ENCODE assay signal across 8 cellular contexts in genomic region chr1:221712776-221713431, GRCh38. TPM values are rescaled to one million over a fixed set of nuclear protein-coding genes. Genes with fewer than 3 reads are reported as not detected.
A peak's percentile ranks its signal among the peaks of the same experiment; 100 is the strongest.
DNase-seq lines count a peak whose midpoint lies in the region; ATAC-seq and TF ChIP-seq lines count a peak whose summit lies in the region.

No MANE protein-coding gene starts in this region.

- TF ChIP-seq CTCF in right lobe of liver (IDR thresholded peaks at IDR 0.05) = no peak

- no peaks in the 10 kb centered on the region for H3K27me3 ChIP-seq in BLaER1 treated with 17β-estradiol and CSF1 and Interleukin-3, amounts not matched to agents 10 nM and 100 nM
- no peaks in the 10 kb centered on the region for H3K27me3 ChIP-seq in right lobe of liver

- H3K27ac ChIP-seq in BLaER1 treated with 17β-estradiol and CSF1 and Interleukin-3, amounts not matched to agents 10 nM and 100 nM = peak overlapping the region; percentile 56 to 96 (median 88)
- H3K27ac ChIP-seq in right lobe of liver = peak overlapping the region in 2 of 3 donors; percentile 94 to 97

- H3K4me1 Mint-ChIP-seq in stimulated activated naive CD8-positive, alpha-beta T cell treated with anti-CD3 and anti-CD28 coated beads, Interleukin-15, Interleukin-2, amounts not matched to agents 100 ng/mL and 50 ng/mL, for 24 hours (ENCODE audit: low read depth) = peaks cover 90% of the 10 kb centered on the region

- peak overlapping the region in 10 of 11 experiments; percentile 3 to 73 (median 66); a peak in 18 of 22 replicates for H3K9ac ChIP-seq in BLaER1 treated with 17β-estradiol and CSF1 and Interleukin-3, amounts not matched to agents 10 nM and 100 nM

- peak overlapping the region in 6 of 10 experiments; percentile 2 to 52 (median 14); a peak in 7 of 20 replicates for H3K4me3 ChIP-seq in BLaER1 treated with 17β-estradiol and CSF1 and Interleukin-3, amounts not matched to agents 10 nM and 100 nM
- no peak overlapping the region for H3K4me3 ChIP-seq in right lobe of liver

- peaks cover 3 to 17% (median 9%) of the 10 kb centered on the region in 11 experiments; a peak in 16 of 22 replicates for H3K36me3 ChIP-seq in BLaER1 treated with 17β-estradiol and CSF1 and Interleukin-3, amounts not matched to agents 10 nM and 100 nM
- no peaks in the 10 kb centered on the region for H3K36me3 ChIP-seq in right lobe of liver

- 68% methylated on average over 3 of the region's 3 CpGs for WGBS in right lobe of liver (ENCODE audit: insufficient coverage, low coverage, low lambda C conversion rate, missing lambda C conversion rate)

- peak overlapping the region; percentile 72 for H3K4me3 Mint-ChIP-seq in stimulated activated naive CD8-positive, alpha-beta T cell treated with anti-CD3 and anti-CD28 coated beads, Interleukin-15, Interleukin-2, amounts not matched to agents 100 ng/mL and 50 ng/mL, for 24 hours

- peaks cover 0 to 16% (median 13%) of the 10 kb centered on the region in 11 experiments; a peak in 17 of 22 replicates for H3K9me3 ChIP-seq in BLaER1 treated with 17β-estradiol and CSF1 and Interleukin-3, amounts not matched to agents 10 nM and 100 nM (replicated peaks in 1 of 11)
- no peaks in the 10 kb centered on the region for H3K9me3 ChIP-seq in right lobe of liver

- peak; percentile 66 for ATAC-seq in GM19455 (IDR thresholded peaks at IDR 0.05; ENCODE audit: unreplicated experiment)
- ATAC-seq in HG03521 (IDR thresholded peaks at IDR 0.05; ENCODE audit: unreplicated experiment) = peak; percentile 59
- no peak for ATAC-seq in right lobe of liver

- H3K27me3 Mint-ChIP-seq in stimulated activated naive CD8-positive, alpha-beta T cell treated with anti-CD3 and anti-CD28 coated beads, Interleukin-15, Interleukin-2, amounts not matched to agents 100 ng/mL and 50 ng/mL, for 24 hours = no peaks in the 10 kb centered on the region

- H3K4me1 ChIP-seq in BLaER1 treated with 17β-estradiol and CSF1 and Interleukin-3, amounts not matched to agents 10 nM and 100 nM = peaks cover 55 to 97% (median 73%) of the 10 kb centered on the region in 10 experiments
- peaks cover 0 to 83% (median 33%) of the 10 kb centered on the region in 4 donors for H3K4me1 ChIP-seq in right lobe of liver

- H3K36me3 Mint-ChIP-seq in stimulated activated naive CD8-positive, alpha-beta T cell treated with anti-CD3 and anti-CD28 coated beads, Interleukin-15, Interleukin-2, amounts not matched to agents 100 ng/mL and 50 ng/mL, for 24 hours (ENCODE audit: low read depth) = peaks cover 37% of the 10 kb centered on the region

- peaks cover 0 to 7% (median 0%) of the 10 kb centered on the region in 11 experiments; a peak in 3 of 22 replicates for H4K20me1 ChIP-seq in BLaER1 treated with 17β-estradiol and CSF1 and Interleukin-3, amounts not matched to agents 10 nM and 100 nM

- no peak for TF ChIP-seq POLR2A in right lobe of liver (IDR thresholded peaks at IDR 0.05)

- H3K4me2 ChIP-seq in BLaER1 treated with 17β-estradiol and CSF1 and Interleukin-3, amounts not matched to agents 10 nM and 100 nM = peak overlapping the region; percentile 69 to 88 (median 84)

- H3K27ac Mint-ChIP-seq in stimulated activated naive CD8-positive, alpha-beta T cell treated with anti-CD3 and anti-CD28 coated beads, Interleukin-15, Interleukin-2, amounts not matched to agents 100 ng/mL and 50 ng/mL, for 24 hours = peak overlapping the region; percentile 92

- H3K9me3 Mint-ChIP-seq in stimulated activated naive CD8-positive, alpha-beta T cell treated with anti-CD3 and anti-CD28 coated beads, Interleukin-15, Interleukin-2, amounts not matched to agents 100 ng/mL and 50 ng/mL, for 24 hours = peaks cover 4% of the 10 kb centered on the region

- intact Hi-C loops in right lobe of liver (cut with DNase I) = no loop called here

- peak; percentile 60 to 66 for DNase-seq in activated CD8-positive, alpha-beta memory T cell treated with anti-CD3 and anti-CD28 coated beads for 1 hour (ENCODE audit: extremely low read depth in 1 of 2, low read depth in 1 of 2)
- DNase-seq in right lobe of liver = no peak
- no peak for DNase-seq in ureter (ENCODE audit: low spot score)
- DNase-seq in dedifferentiated amniotic fluid mesenchymal stem cell (ENCODE audit: extremely low spot score) = no peak

RNA-seq across cellular contexts. Expression of gene DUSP10, which starts 29.0 kb away (rescaled TPM):
- total RNA-seq in right lobe of liver = 10 to 100 TPM in 5 of 6 experiments, 1 to 10 TPM in 1; 7.7 to 22.3 (median 16.3) TPM
- 5.0 TPM for total RNA-seq in ureter

Comparison
In these comparisons a context has a peak if more than half of its experiments do, and no peak if none do; other contexts are left out.
1. H3K4me3 ChIP-seq: peak in BLaER1 treated with 17β-estradiol and CSF1 and Interleukin-3, amounts not matched to agents 10 nM and 100 nM (6 of 10); none in right lobe of liver (0 of 3).
2. ATAC-seq: peak in GM19455 (single experiment) and HG03521 (single experiment); none in right lobe of liver (0 of 4).
3. DNase-seq: peak in activated CD8-positive, alpha-beta memory T cell treated with anti-CD3 and anti-CD28 coated beads for 1 hour (2 of 2); none in right lobe of liver (0 of 3), ureter (single experiment) and dedifferentiated amniotic fluid mesenchymal stem cell (single experiment).